Comparison of ENCODE assay signal across 8 cellular contexts in the genomic region with DNA sequence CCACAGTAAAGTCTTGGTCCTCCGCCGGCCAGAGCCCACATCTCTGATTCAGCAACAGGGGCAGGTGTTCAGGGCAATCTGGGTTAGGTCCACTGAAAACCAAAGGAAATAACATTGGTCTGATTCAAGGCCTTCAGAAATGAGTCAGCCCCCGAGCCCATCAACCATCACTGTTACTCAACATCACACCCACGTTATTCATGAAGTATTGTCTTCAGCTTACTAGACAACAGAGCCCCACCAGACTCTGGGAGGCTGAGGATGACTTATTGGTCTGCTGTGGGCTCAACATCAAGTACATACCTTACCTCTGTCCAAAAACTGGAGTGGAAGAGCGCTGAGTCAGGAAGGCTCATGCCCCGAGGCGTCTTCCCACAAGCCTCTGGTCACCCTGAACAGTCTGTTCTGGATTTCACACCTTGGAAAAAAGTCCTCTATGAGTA.
DNase-seq lines count a peak whose midpoint lies in the region; ATAC-seq and TF ChIP-seq lines count a peak whose summit lies in the region.

No MANE protein-coding gene starts in this region.

- DNase-seq in A172 (ENCODE audit: low spot score) (peak; percentile 97), fibroblast of the aortic adventitia (ENCODE audit: low read depth) (peak; percentile 100), SIG-M5 treated with dmso at 0.1 percent for 504 hours (lab: John Stamatoyannopoulos, UW; ENCODE audit: unreplicated experiment) (no peak), NCI-H1436 treated with DMSO at 0.1 percent for 48 hours (lab: John Stamatoyannopoulos, UW) (no peak)
- peak; percentile 62 for DNase-seq in stimulated activated CD8-positive, alpha-beta memory T cell treated with anti-CD3 and anti-CD28 coated beads, Interleukin-4, amount 100 ng/mL, for 48 hours

- TF ChIP-seq CTCF in fibroblast of the aortic adventitia (IDR thresholded peaks at IDR 0.05; ENCODE audit: insufficient read depth, low read length) = no peak

- ATAC-seq in GM18511 (IDR thresholded peaks at IDR 0.05; ENCODE audit: unreplicated experiment) (peak; percentile 94), HG02938 (IDR thresholded peaks at IDR 0.05; ENCODE audit: unreplicated experiment) (peak; percentile 90), SK-N-SH treated with all-trans-retinoic acid at 6 μM for 48 hours (peak; percentile 90)

- H3K4me3 ChIP-seq in fibroblast of the aortic adventitia (ENCODE audit: low read depth, low read length) = no peak overlapping the region

TF ChIP-seq in SK-N-SH treated with all-trans-retinoic acid at 6 μM for 48 hours, 23 proteins besides CTCF, POLR2A, EP300 and RAD21:
- TF ChIP-seq OSR1 (CRISPR knock-in tag; IDR thresholded peaks at IDR 0.05) (peak; percentile 56; the same call in 1 of the 2 replicates), TOX (CRISPR knock-in tag; IDR thresholded peaks at IDR 0.05; ENCODE audit: borderline replicate concordance) (peak; percentile 14; the same call in 1 of the 2 replicates)
- TF ChIP-seq, protein P1, sequence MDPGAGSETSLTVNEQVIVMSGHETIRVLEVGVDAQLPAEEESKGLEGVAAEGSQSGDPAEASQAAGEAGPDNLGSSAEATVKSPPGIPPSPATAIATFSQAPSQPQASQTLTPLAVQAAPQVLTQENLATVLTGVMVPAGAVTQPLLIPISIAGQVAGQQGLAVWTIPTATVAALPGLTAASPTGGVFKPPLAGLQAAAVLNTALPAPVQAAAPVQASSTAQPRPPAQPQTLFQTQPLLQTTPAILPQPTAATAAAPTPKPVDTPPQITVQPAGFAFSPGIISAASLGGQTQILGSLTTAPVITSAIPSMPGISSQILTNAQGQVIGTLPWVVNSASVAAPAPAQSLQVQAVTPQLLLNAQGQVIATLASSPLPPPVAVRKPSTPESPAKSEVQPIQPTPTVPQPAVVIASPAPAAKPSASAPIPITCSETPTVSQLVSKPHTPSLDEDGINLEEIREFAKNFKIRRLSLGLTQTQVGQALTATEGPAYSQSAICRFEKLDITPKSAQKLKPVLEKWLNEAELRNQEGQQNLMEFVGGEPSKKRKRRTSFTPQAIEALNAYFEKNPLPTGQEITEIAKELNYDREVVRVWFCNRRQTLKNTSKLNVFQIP (CRISPR knock-in tag; IDR thresholded peaks at IDR 0.05; ENCODE audit: borderline replicate concordance, low read depth) = no peak

Comparison
In these comparisons a context has a peak if more than half of its experiments do, and no peak if none do; other contexts are left out.
1. DNase-seq: peak in A172 (single experiment), fibroblast of the aortic adventitia (single experiment) and stimulated activated CD8-positive, alpha-beta memory T cell treated with anti-CD3 and anti-CD28 coated beads, Interleukin-4, amount 100 ng/mL, for 48 hours (single experiment); none in SIG-M5 treated with dmso at 0.1 percent for 504 hours (single experiment) and NCI-H1436 treated with DMSO at 0.1 percent for 48 hours (single experiment).
2. Peak in every context shown above with its lines, with median percentiles within 50 percentile points of each other: ATAC-seq.